Comparison of ENCODE assay signal across 1 cellular context in the genomic region with DNA sequence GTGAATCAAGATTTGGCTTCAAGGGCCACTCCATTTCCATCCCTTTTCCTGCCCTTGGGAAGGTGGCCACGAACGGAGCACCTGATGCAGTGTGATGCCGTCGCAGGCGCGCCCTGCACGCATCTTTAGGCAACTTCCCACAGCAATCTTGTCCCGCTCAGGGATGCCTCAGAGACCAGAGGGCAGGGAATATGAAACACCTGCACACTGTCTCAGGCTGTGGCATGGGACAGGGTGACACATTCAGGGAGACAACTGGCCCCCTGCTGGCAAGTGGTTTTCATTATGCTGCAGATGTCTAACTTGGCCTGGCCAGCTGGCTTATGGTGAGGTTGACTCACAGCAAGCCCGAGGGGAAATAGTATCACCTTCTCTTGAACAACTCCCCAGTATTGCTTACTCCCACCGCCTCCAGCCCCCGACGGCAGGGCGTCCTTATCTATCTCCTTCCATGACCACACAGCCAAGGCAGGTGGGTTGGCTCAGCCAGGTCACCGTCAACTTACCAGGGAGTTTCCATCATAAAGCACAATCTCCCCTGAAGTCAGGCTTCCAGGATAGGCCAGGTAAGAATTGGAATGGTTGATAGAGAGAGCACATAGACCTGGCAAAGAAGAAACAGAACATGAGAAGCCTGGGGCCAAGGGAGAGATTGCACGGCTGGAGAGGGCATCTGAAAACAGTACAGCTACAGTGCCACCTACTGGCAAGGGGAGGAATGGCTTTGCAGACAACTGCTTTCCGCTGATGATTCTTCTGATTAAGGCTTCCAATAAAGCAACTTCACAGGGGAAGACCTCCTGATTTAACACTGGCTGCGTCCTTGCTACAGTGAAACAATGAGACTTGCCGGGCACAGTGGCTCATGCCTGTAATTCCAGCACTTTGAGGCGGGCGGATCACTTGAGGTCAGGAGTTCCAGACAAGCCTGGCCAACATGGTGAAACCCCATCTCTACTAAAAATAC.
TF ChIP-seq lines count a peak whose summit lies in the region.

No MANE protein-coding gene starts in this region.

TF ChIP-seq in IMR-90, 13 proteins besides CTCF, POLR2A, EP300 and RAD21:
- TF ChIP-seq RCOR1 (IDR thresholded peaks at IDR 0.05; ENCODE audit: insufficient replicate concordance, low read length): peak; percentile 70
- TF ChIP-seq, protein P1, sequence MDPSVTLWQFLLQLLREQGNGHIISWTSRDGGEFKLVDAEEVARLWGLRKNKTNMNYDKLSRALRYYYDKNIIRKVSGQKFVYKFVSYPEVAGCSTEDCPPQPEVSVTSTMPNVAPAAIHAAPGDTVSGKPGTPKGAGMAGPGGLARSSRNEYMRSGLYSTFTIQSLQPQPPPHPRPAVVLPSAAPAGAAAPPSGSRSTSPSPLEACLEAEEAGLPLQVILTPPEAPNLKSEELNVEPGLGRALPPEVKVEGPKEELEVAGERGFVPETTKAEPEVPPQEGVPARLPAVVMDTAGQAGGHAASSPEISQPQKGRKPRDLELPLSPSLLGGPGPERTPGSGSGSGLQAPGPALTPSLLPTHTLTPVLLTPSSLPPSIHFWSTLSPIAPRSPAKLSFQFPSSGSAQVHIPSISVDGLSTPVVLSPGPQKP (IDR thresholded peaks at IDR 0.05; ENCODE audit: borderline replicate concordance, low read depth, low read length): no peak
- TF ChIP-seq MXI1 (IDR thresholded peaks at IDR 0.05; ENCODE audit: borderline replicate concordance, low read depth, low read length): no peak
- peak; percentile 83 for TF ChIP-seq SMC3 (IDR thresholded peaks at IDR 0.05; ENCODE audit: low read depth, low read length)
- no peak for TF ChIP-seq NFE2L2 (IDR thresholded peaks at IDR 0.05; ENCODE audit: low read depth, low read length)
